ENCODE assay signal across 8 cellular contexts in the genomic region with DNA sequence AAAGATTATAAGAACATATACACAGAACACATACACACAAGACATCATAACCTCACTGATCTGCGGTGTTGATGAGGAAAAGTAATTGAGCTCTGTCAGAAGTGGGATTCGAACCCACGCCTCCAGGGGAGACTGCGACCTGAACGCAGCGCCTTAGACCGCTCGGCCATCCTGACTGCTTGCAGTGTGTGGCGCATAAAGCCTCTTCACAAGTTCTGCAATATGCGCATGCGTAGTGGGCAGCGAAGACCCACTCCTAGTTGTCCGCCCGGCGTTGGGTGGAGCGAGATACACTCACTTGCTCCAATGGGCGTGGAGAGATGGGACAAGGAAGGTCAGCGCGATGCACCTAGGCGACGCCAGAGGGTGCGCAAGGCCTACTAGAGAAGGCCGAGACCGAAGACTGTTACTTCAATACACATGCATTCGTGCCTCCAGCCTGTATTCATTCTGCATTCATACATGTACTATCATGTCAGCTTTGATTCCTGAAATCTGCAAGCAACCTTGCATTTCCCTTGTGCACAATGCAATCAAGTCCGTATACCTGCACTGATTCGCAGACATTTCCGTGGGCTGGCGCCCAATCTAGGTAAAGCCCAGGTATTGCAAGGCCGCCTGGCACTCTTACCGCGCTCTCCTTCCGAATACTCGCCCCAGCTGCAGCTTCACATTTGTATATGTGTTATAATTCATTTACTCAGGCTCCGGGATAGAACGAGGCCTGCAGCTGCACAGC. TPM values are rescaled to one million over a fixed set of nuclear protein-coding genes. Genes with fewer than 3 reads are reported as not detected.
DNase-seq lines count a peak whose midpoint lies in the region; ATAC-seq and TF ChIP-seq lines count a peak whose summit lies in the region.

No MANE protein-coding gene starts in this region.

- H3K4me1 ChIP-seq in thymus (ENCODE audit: control insufficient read depth, insufficient read depth, low read length) = no peaks in the 10 kb centered on the region

- no peaks in the 10 kb centered on the region for H3K27me3 ChIP-seq in thymus (ENCODE audit: control insufficient read depth, insufficient read depth)

- H3K4me1 Mint-ChIP-seq in activated naive CD8-positive, alpha-beta T cell treated with anti-CD3 and anti-CD28 coated beads, Interleukin-2, amount 50 U/mL, for 24 hours = peaks cover 23% of the 10 kb centered on the region
- H3K4me1 Mint-ChIP-seq in osteocyte (ENCODE audit: unreplicated experiment) = peaks cover 15% of the 10 kb centered on the region

- TF ChIP-seq CTCF in GM12865 (IDR thresholded peaks at IDR 0.05; ENCODE audit: insufficient read depth, low read depth, low read length, missing control alignments) (peak; percentile 99), osteocyte (IDR thresholded peaks at IDR 0.05) (peak; percentile 95)

- H3K4me3 Mint-ChIP-seq in activated naive CD8-positive, alpha-beta T cell treated with anti-CD3 and anti-CD28 coated beads, Interleukin-2, amount 50 U/mL, for 24 hours = no peak overlapping the region
- no peak overlapping the region for H3K4me3 Mint-ChIP-seq in osteocyte (ENCODE audit: unreplicated experiment)

- ATAC-seq in HG02763 (IDR thresholded peaks at IDR 0.05; ENCODE audit: unreplicated experiment) (peak; percentile 85), Right ventricle myocardium superior (ENCODE audit: poor library complexity) (peak; percentile 95)
- peak; percentile 85 for ATAC-seq in activated naive CD8-positive, alpha-beta T cell treated with anti-CD3 and anti-CD28 coated beads, Interleukin-2, amount 50 U/mL, for 24 hours

- no peak overlapping the region for H3K27ac Mint-ChIP-seq in activated naive CD8-positive, alpha-beta T cell treated with anti-CD3 and anti-CD28 coated beads, Interleukin-2, amount 50 U/mL, for 24 hours
- no peak overlapping the region for H3K27ac Mint-ChIP-seq in osteocyte (ENCODE audit: unreplicated experiment)

- DNase-seq in GM12865 (ENCODE audit: low read depth) = peak; percentile 99
- peak; percentile 95 for DNase-seq in NCI-H128 (lab: John Stamatoyannopoulos, UW; ENCODE audit: unreplicated experiment)
- peak; percentile 99 for DNase-seq in SKM-1 treated with dmso at 0.1 percent for 144 hours (lab: John Stamatoyannopoulos, UW; ENCODE audit: unreplicated experiment)
- peak; percentile 97 for DNase-seq in activated naive CD8-positive, alpha-beta T cell treated with anti-CD3 and anti-CD28 coated beads, Interleukin-2, amount 50 U/mL, for 24 hours
- peak; percentile 99 for DNase-seq in Right ventricle myocardium superior
- peak; percentile 99 for DNase-seq in osteocyte (ENCODE audit: extremely low spot score, unreplicated experiment)

- WGBS in thymus = 3% methylated on average over 36 of the region's 36 CpGs

- no peaks in the 10 kb centered on the region for H3K9me3 Mint-ChIP-seq in activated naive CD8-positive, alpha-beta T cell treated with anti-CD3 and anti-CD28 coated beads, Interleukin-2, amount 50 U/mL, for 24 hours
- H3K9me3 Mint-ChIP-seq in osteocyte (ENCODE audit: unreplicated experiment) = no peaks in the 10 kb centered on the region

- no peaks in the 10 kb centered on the region for H3K27me3 Mint-ChIP-seq in activated naive CD8-positive, alpha-beta T cell treated with anti-CD3 and anti-CD28 coated beads, Interleukin-2, amount 50 U/mL, for 24 hours
- peaks cover 3% of the 10 kb centered on the region for H3K27me3 Mint-ChIP-seq in osteocyte (ENCODE audit: unreplicated experiment)

- intact Hi-C loops in Right ventricle myocardium superior (cut with DNase I) = loop anchor here (5.0 kb wide), 2 partner anchors 72 to 217 kb away; partner anchors contain the start of gene CX3CL1

- H3K4me3 ChIP-seq in GM12865 (ENCODE audit: low read depth, low read length) (peak overlapping the region; percentile 66), thymus (ENCODE audit: low read length) (peak overlapping the region; percentile 52)

- no peaks in the 10 kb centered on the region for H3K9me3 ChIP-seq in thymus (ENCODE audit: control insufficient read depth)

- no peaks in the 10 kb centered on the region for H3K36me3 Mint-ChIP-seq in activated naive CD8-positive, alpha-beta T cell treated with anti-CD3 and anti-CD28 coated beads, Interleukin-2, amount 50 U/mL, for 24 hours (ENCODE audit: low read depth)
- H3K36me3 Mint-ChIP-seq in osteocyte (ENCODE audit: unreplicated experiment) = no peaks in the 10 kb centered on the region

- H3K27ac ChIP-seq in thymus (ENCODE audit: low read depth) = peak overlapping the region; percentile 56

- H3K36me3 ChIP-seq in thymus (ENCODE audit: control insufficient read depth, insufficient read depth) = no peaks in the 10 kb centered on the region

RNA-seq across cellular contexts. Expression of gene PLLP, which starts 16.1 kb away (rescaled TPM):
- total RNA-seq in Right ventricle myocardium superior = 3.2 TPM
- total RNA-seq in osteocyte = 0.30 and 1.2 TPM in 2 replicates
- 4.9 TPM for polyA plus RNA-seq in thymus

RNA-seq across cellular contexts. Expression of gene ARL2BP, which starts 55.5 kb away (rescaled TPM):
- total RNA-seq in Right ventricle myocardium superior = 58.2 TPM
- total RNA-seq in osteocyte = 61.8 and 67.4 TPM in 2 replicates
- polyA plus RNA-seq in thymus = 54.7 TPM

RNA-seq across cellular contexts. Expression of gene CCL22, which starts 58.0 kb away (rescaled TPM):
- total RNA-seq in Right ventricle myocardium superior (not detected), osteocyte (not detected in 2 replicates)
- 11.0 TPM for polyA plus RNA-seq in thymus

Comparison
In these comparisons a context has a peak if more than half of its experiments do, and no peak if none do; other contexts are left out.
1. Peak in every context shown above with its lines: DNase-seq, ATAC-seq, H3K4me3 ChIP-seq and H3K27ac ChIP-seq.